In genomic region chr17:21001111-21001812, GRCh38 we compare ENCODE assay signal across 1 cellular context.
TF ChIP-seq lines count a peak whose summit lies in the region.

No MANE protein-coding gene starts in this region.

TF ChIP-seq in endothelial cell of umbilical vein, 7 proteins besides CTCF, POLR2A, EP300 and RAD21 (continued from another document):
- TF ChIP-seq FOS (IDR thresholded peaks at IDR 0.05; ENCODE audit: borderline replicate concordance, insufficient read depth, low read length) = no peak
